In the genomic region with DNA sequence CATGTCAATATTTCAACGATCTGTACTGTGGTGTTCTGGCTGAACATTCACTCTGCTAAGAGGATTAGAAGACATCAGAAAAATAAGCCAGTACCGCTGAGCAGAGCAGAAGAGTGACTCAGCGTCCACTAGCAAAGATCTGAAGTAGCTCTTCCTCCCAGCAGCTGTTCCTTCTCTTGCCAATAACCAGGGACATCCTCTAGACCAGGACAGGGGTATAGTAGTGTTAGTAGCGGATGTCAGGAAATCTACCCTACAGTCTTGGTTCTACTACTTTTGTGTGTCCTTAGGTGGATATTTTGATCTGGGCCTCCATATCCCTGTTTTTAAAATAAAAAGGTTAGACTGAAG, we compare ENCODE assay signal across 14 cellular contexts.
DNase-seq lines count a peak whose midpoint lies in the region; ATAC-seq, FAIRE-seq and TF ChIP-seq lines count a peak whose summit lies in the region.
"Had no signal": no experiment of that assay in that cellular context is flagged by ENCODE, and none has a peak within 500 bp of the region (broad histone marks: within the 10 kb centered on the region; RNA-seq: fewer than 3 reads in every experiment).

No MANE protein-coding gene starts in this region.

- H3K4me3 ChIP-seq in epithelial cell of esophagus (ENCODE audit: low read length) (no peak overlapping the region), pancreas (no peak overlapping the region)
- H3K4me3 ChIP-seq: HAP-1 had no signal

- H3K36me3 Mint-ChIP-seq in activated naive CD4-positive, alpha-beta T cell treated with anti-CD3 and anti-CD28 coated beads, Interleukin-2, amount 10 ng/mL, durations not matched to agents 7 days and 5 days: no peaks in the 10 kb centered on the region

- no peak for FAIRE-seq in pancreas (lab: Jason Lieb, UNC)

- CTCF ChIA-PET in activated naive CD4-positive, alpha-beta T cell treated with anti-CD3 and anti-CD28 coated beads, Interleukin-2, amount 10 ng/mL, durations not matched to agents 7 days and 5 days (lab: Charles Lee): interaction anchor here (0.5 to 5.3 kb wide), 6 partner anchors 13 to 336 kb away, joined by 3 to 42 read pairs (median 4); no protein-coding TSS in a partner anchor

- H3K4me3 Mint-ChIP-seq in activated naive CD4-positive, alpha-beta T cell treated with anti-CD3 and anti-CD28 coated beads, Interleukin-2, amount 10 ng/mL, durations not matched to agents 7 days and 5 days: no peak overlapping the region
- H3K4me3 Mint-ChIP-seq: activated CD4-positive, alpha-beta memory T cell treated with anti-CD3 and anti-CD28 coated beads, Interleukin-2, amount 10 ng/mL, durations not matched to agents 7 days and 5 days; stimulated activated naive CD8-positive, alpha-beta T cell treated with anti-CD3 and anti-CD28 coated beads, Interleukin-15, Interleukin-2, amounts not matched to agents 100 ng/mL and 50 ng/mL, for 24 hours had no signal

- no peaks in the 10 kb centered on the region for H3K4me1 ChIP-seq in pancreas

- no peaks in the 10 kb centered on the region for H3K36me3 ChIP-seq in pancreas
- H3K36me3 ChIP-seq: HAP-1 had no signal

- 61 to 70% methylated on average over 4 of the region's 4 CpGs for WGBS in pancreas, 2 donors

- TF ChIP-seq CTCF in epithelial cell of esophagus (IDR thresholded peaks at IDR 0.05; ENCODE audit: insufficient read depth, low read depth, low read length, missing control alignments) (no peak), pancreas (IDR thresholded peaks at IDR 0.05) (no peak)

- H3K27ac Mint-ChIP-seq in activated naive CD4-positive, alpha-beta T cell treated with anti-CD3 and anti-CD28 coated beads, Interleukin-2, amount 10 ng/mL, durations not matched to agents 7 days and 5 days: no peak overlapping the region
- H3K27ac Mint-ChIP-seq: activated CD4-positive, alpha-beta memory T cell treated with anti-CD3 and anti-CD28 coated beads, Interleukin-2, amount 10 ng/mL, durations not matched to agents 7 days and 5 days; stimulated activated naive CD8-positive, alpha-beta T cell treated with anti-CD3 and anti-CD28 coated beads, Interleukin-15, Interleukin-2, amounts not matched to agents 100 ng/mL and 50 ng/mL, for 24 hours had no signal

- H3K27ac ChIP-seq in pancreas: no peak overlapping the region

- intact Hi-C loops in pancreas (cut with DNase I): no loop called here

- ATAC-seq in pancreas (peak in 3 of 4 donors; percentile 35 to 78 (median 36)), GM18520 (IDR thresholded peaks at IDR 0.05; ENCODE audit: unreplicated experiment) (no peak), GM19023 (IDR thresholded peaks at IDR 0.05; ENCODE audit: unreplicated experiment) (no peak)

- no peaks in the 10 kb centered on the region for H3K9me3 ChIP-seq in pancreas
- H3K9me3 ChIP-seq: HAP-1 had no signal

- peaks cover 17% of the 10 kb centered on the region for H3K27me3 Mint-ChIP-seq in activated naive CD4-positive, alpha-beta T cell treated with anti-CD3 and anti-CD28 coated beads, Interleukin-2, amount 10 ng/mL, durations not matched to agents 7 days and 5 days

- H3K27me3 ChIP-seq in pancreas: no peaks in the 10 kb centered on the region

- H3K4me1 Mint-ChIP-seq in activated naive CD4-positive, alpha-beta T cell treated with anti-CD3 and anti-CD28 coated beads, Interleukin-2, amount 10 ng/mL, durations not matched to agents 7 days and 5 days: peaks cover 25% of the 10 kb centered on the region

- DNase-seq in Daoy (ENCODE audit: low read depth) (peak; percentile 28), NCI-H446 treated with DMSO at 0.1 percent for 48 hours (lab: John Stamatoyannopoulos, UW) (peak; percentile 79), epithelial cell of esophagus (ENCODE audit: low read depth) (peak; percentile 24), pancreas (no peak), NCI-H146 treated with DMSO at 0.1 percent for 48 hours (lab: John Stamatoyannopoulos, UW; ENCODE audit: unreplicated experiment) (no peak)
- no peak for DNase-seq in activated naive CD4-positive, alpha-beta T cell treated with anti-CD3 and anti-CD28 coated beads, Interleukin-2, amount 10 ng/mL, durations not matched to agents 7 days and 5 days
- DNase-seq: activated CD4-positive, alpha-beta memory T cell treated with anti-CD3 and anti-CD28 coated beads, Interleukin-2, amount 10 ng/mL, durations not matched to agents 7 days and 5 days; DMS79; NCI-H1436; stimulated activated CD4-positive, alpha-beta T cell treated with anti-CD3 and anti-CD28 coated beads, Interleukin-15, amount 100 ng/mL, for 24 hours had no signal

- H3K9me3 Mint-ChIP-seq in activated naive CD4-positive, alpha-beta T cell treated with anti-CD3 and anti-CD28 coated beads, Interleukin-2, amount 10 ng/mL, durations not matched to agents 7 days and 5 days: no peaks in the 10 kb centered on the region
- H3K9me3 Mint-ChIP-seq: activated CD4-positive, alpha-beta memory T cell treated with anti-CD3 and anti-CD28 coated beads, Interleukin-2, amount 10 ng/mL, durations not matched to agents 7 days and 5 days; stimulated activated naive CD8-positive, alpha-beta T cell treated with anti-CD3 and anti-CD28 coated beads, Interleukin-15, Interleukin-2, amounts not matched to agents 100 ng/mL and 50 ng/mL, for 24 hours had no signal

Comparison
In these comparisons a context has a peak if more than half of its experiments do, and no peak if none do; other contexts are left out.
1. DNase-seq: peak in Daoy (single experiment), NCI-H446 treated with DMSO at 0.1 percent for 48 hours (single experiment) and epithelial cell of esophagus (single experiment); none in pancreas (0 of 6), activated naive CD4-positive, alpha-beta T cell treated with anti-CD3 and anti-CD28 coated beads, Interleukin-2, amount 10 ng/mL, durations not matched to agents 7 days and 5 days (single experiment) and NCI-H146 treated with DMSO at 0.1 percent for 48 hours (single experiment).
2. ATAC-seq: peak in pancreas (3 of 4); none in GM18520 (single experiment) and GM19023 (single experiment).